ENCODE assay signal across 11 cellular contexts in the genomic region with DNA sequence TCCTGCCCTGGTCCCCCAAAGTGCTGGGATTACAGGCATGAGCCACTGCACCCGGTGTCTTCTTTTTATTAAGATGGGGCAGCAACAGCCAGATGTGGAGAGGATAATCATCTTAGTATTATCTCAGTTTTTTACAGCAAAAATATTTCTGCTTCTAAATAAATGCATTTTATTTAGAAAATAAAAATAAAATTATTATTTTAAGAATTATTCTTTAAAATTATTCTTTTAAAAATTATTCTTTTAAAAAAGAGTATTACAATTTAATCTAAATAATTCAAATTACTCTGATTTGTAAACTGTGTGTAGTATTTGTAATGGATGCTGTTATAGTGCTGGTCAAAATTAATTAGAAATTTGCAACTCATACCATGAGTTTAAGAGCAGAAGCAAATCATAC.
DNase-seq lines count a peak whose midpoint lies in the region; ATAC-seq, FAIRE-seq and TF ChIP-seq lines count a peak whose summit lies in the region.
"Had no signal": no experiment of that assay in that cellular context is flagged by ENCODE, and none has a peak within 500 bp of the region (broad histone marks: within the 10 kb centered on the region; RNA-seq: fewer than 3 reads in every experiment).

No MANE protein-coding gene starts in this region.

- H3K27me3 ChIP-seq in small intestine (ENCODE audit: control insufficient read depth in 2 of 2, insufficient read depth in 2 of 2, low read length in 2 of 2), result no peaks in the 10 kb centered on the region

- no peak overlapping the region for H3K4me3 Mint-ChIP-seq in mesothelial cell of epicardium
- H3K4me3 Mint-ChIP-seq: CD8-positive, alpha-beta memory T cell had no signal

- H3K27ac Mint-ChIP-seq in mesothelial cell of epicardium, result no peak overlapping the region

- H3K4me1 ChIP-seq in kidney (ENCODE audit: control insufficient read depth in 1 of 2, insufficient read depth in 1 of 2, low read depth in 1 of 2, low read length in 2 of 2) (peaks cover 2 to 12% of the 10 kb centered on the region in 2 donors), small intestine (ENCODE audit: control insufficient read depth in 2 of 2, insufficient read depth in 1 of 2, low read depth in 1 of 2, low read length in 1 of 2) (no peaks in the 10 kb centered on the region)

- peak; percentile 78 for FAIRE-seq in G401.6 (lab: Jason Lieb, UNC)
- FAIRE-seq in TTC549 (lab: Jason Lieb, UNC), result peak; percentile 71
- FAIRE-seq in kidney (lab: Jason Lieb, UNC), result peak; percentile 51
- FAIRE-seq in small intestine (lab: Jason Lieb, UNC), result peak; percentile 51
- FAIRE-seq: A549 had no signal

- peaks cover 6% of the 10 kb centered on the region for H3K9me3 Mint-ChIP-seq in mesothelial cell of epicardium

- ATAC-seq in GM18517 (IDR thresholded peaks at IDR 0.05; ENCODE audit: unreplicated experiment) (no peak), omental fat pad (ENCODE audit: low FRiP score) (no peak)
- ATAC-seq: A549 had no signal

- no peak overlapping the region for H3K27ac ChIP-seq in kidney (ENCODE audit: low read depth in 2 of 2, low read length in 2 of 2)
- no peak overlapping the region for H3K27ac ChIP-seq in small intestine (ENCODE audit: low read depth in 1 of 2, low read length in 1 of 2)

- no peaks in the 10 kb centered on the region for H3K36me3 ChIP-seq in kidney (ENCODE audit: control insufficient read depth in 1 of 2, insufficient read depth in 2 of 2, low read length in 2 of 2)
- H3K36me3 ChIP-seq in small intestine (ENCODE audit: control insufficient read depth in 2 of 2, insufficient read depth in 2 of 2, low read length in 2 of 2), result no peaks in the 10 kb centered on the region

- H3K4me1 Mint-ChIP-seq in mesothelial cell of epicardium, result peaks cover 15% of the 10 kb centered on the region

- no peak overlapping the region for H3K4me3 ChIP-seq in kidney (ENCODE audit: low read length in 2 of 2)
- no peak overlapping the region for H3K4me3 ChIP-seq in small intestine (ENCODE audit: low read depth in 1 of 2, low read length in 2 of 2)
- H3K4me3 ChIP-seq: A549 had no signal

- DNase-seq in kidney (no peak), small intestine (no peak), mesothelial cell of epicardium (ENCODE audit: low spot score in 2 of 2, unreplicated experiment in 2 of 2) (no peak), omental fat pad (ENCODE audit: low spot score) (no peak), NCI-H2029 (lab: John Stamatoyannopoulos, UW) (no peak)
- DNase-seq: H7 had no signal

- TF ChIP-seq CTCF in kidney (IDR thresholded peaks at IDR 0.05; ENCODE audit: borderline replicate concordance, extremely low read depth, insufficient read depth) (no peak), mesothelial cell of epicardium (IDR thresholded peaks at IDR 0.05; ENCODE audit: unreplicated experiment) (no peak), omental fat pad (IDR thresholded peaks at IDR 0.05) (no peak)

- peaks cover 10% of the 10 kb centered on the region for H3K36me3 Mint-ChIP-seq in mesothelial cell of epicardium

- H3K9me3 ChIP-seq in kidney (ENCODE audit: control insufficient read depth in 1 of 2, low read length in 2 of 2) (no peaks in the 10 kb centered on the region), small intestine (ENCODE audit: control insufficient read depth, low read depth) (no peaks in the 10 kb centered on the region)
- H3K9me3 ChIP-seq: A549 had no signal

- H3K9ac ChIP-seq in kidney (ENCODE audit: low read length in 2 of 2), result no peak overlapping the region

- no peaks in the 10 kb centered on the region for H3K27me3 Mint-ChIP-seq in mesothelial cell of epicardium (ENCODE audit: low read depth)
- H3K27me3 Mint-ChIP-seq: CD8-positive, alpha-beta memory T cell had no signal

- intact Hi-C loops in kidney (cut with DNase I), result loop anchor here (5.0 kb wide), 1 partner anchor 235 kb away; no protein-coding TSS in a partner anchor

- WGBS in small intestine, 3 donors, result 94 to 100% (median 96%) methylated on average over 1 of the region's 1 CpG
